2 cellular contexts compared by ENCODE assay signal in genomic region chr12:110934093-110934852, GRCh38.
TF ChIP-seq lines count a peak whose summit lies in the region.

No MANE protein-coding gene starts in this region.

TF ChIP-seq in GM23338, 12 proteins besides CTCF, POLR2A, EP300 and RAD21:
- TF ChIP-seq ZNF462 (CRISPR knock-in tag; IDR thresholded peaks at IDR 0.05) = no peak; the same call in 1 of the 2 replicates
- TF ChIP-seq ZNF114 (CRISPR knock-in tag; IDR thresholded peaks at IDR 0.05) = no peak
- TF ChIP-seq REST (IDR thresholded peaks at IDR 0.05; ENCODE audit: unreplicated experiment) = no peak
- no peak for TF ChIP-seq EZH2 (IDR thresholded peaks at IDR 0.05; ENCODE audit: low read depth, unreplicated experiment)
- no peak for TF ChIP-seq POLR2AphosphoS5 (IDR thresholded peaks at IDR 0.05; ENCODE audit: low read depth)
- TF ChIP-seq JUNB (IDR thresholded peaks at IDR 0.05; ENCODE audit: unreplicated experiment) = no peak
- TF ChIP-seq ETS1 (IDR thresholded peaks at IDR 0.05) = no peak

TF ChIP-seq in H1, 55 proteins besides CTCF, POLR2A, EP300 and RAD21:
- TF ChIP-seq CBX8 (IDR thresholded peaks at IDR 0.05; ENCODE audit: borderline replicate concordance, low read depth, low read length) (no peak), CREB1 (IDR thresholded peaks at IDR 0.05) (no peak), POLR2AphosphoS5 (IDR thresholded peaks at IDR 0.05; ENCODE audit: low read depth, low read length) (no peak), POU5F1 (IDR thresholded peaks at IDR 0.05; ENCODE audit: low read depth, low read length) (no peak), CBX5 (IDR thresholded peaks at IDR 0.05; ENCODE audit: low read depth, low read length) (no peak), SIRT6 (IDR thresholded peaks at IDR 0.05; ENCODE audit: low read length) (no peak), ASH2L (IDR thresholded peaks at IDR 0.05; ENCODE audit: low read length) (peak; percentile 52), TAF1 (IDR thresholded peaks at IDR 0.05; ENCODE audit: low read depth, low read length) (0 out of 2 replicates have a peak, but pooled peaks have one; percentile 4), RBBP5 (IDR thresholded peaks at IDR 0.05; ENCODE audit: borderline replicate concordance, low read depth, low read length) (no peak), NANOG (IDR thresholded peaks at IDR 0.05; ENCODE audit: insufficient read depth, low read depth, low read length, poor library complexity, severe bottlenecking) (no peak), TCF12 (IDR thresholded peaks at IDR 0.05; ENCODE audit: low read depth, low read length) (no peak), KDM5A (IDR thresholded peaks at IDR 0.05; ENCODE audit: low read length) (no peak), KDM1A (IDR thresholded peaks at IDR 0.05; ENCODE audit: borderline replicate concordance, low read length) (peak; percentile 72; the same call in 1 of the 2 replicates), TEAD4 (IDR thresholded peaks at IDR 0.05; ENCODE audit: low read depth, low read length) (peak; percentile 43; the same call in 1 of the 2 replicates), RNF2 (IDR thresholded peaks at IDR 0.05; ENCODE audit: borderline replicate concordance, low read depth, low read length, missing control alignments, poor library complexity, severe bottlenecking) (no peak), FOSL1 (IDR thresholded peaks at IDR 0.05; ENCODE audit: insufficient read depth, low read depth, low read length) (no peak), SRF (IDR thresholded peaks at IDR 0.05; ENCODE audit: low read depth, low read length) (no peak), SUZ12 (IDR thresholded peaks at IDR 0.05; ENCODE audit: low read length) (no peak), PHF8 (conservative IDR thresholded peaks at IDR 0.05; ENCODE audit: low read depth, low read length) (no peak), HDAC2 (IDR thresholded peaks at IDR 0.05; ENCODE audit: borderline replicate concordance in 1 of 2, low read depth in 2 of 2, low read length in 2 of 2) (no peak; a peak in 1 of 4 replicates), E2F6 (IDR thresholded peaks at IDR 0.05) (no peak), GTF2F1 (IDR thresholded peaks at IDR 0.05; ENCODE audit: borderline replicate concordance, low read depth, low read length) (no peak), SP4 (IDR thresholded peaks at IDR 0.05; ENCODE audit: low read length) (no peak), EGR1 (IDR thresholded peaks at IDR 0.05; ENCODE audit: borderline replicate concordance, low read depth, low read length) (no peak), EZH2 (IDR thresholded peaks at IDR 0.05; ENCODE audit: low read depth, low read length, severe bottlenecking) (no peak), MAFK (IDR thresholded peaks at IDR 0.05; ENCODE audit: low read depth, low read length) (no peak), HDAC6 (IDR thresholded peaks at IDR 0.05; ENCODE audit: low read depth, low read length) (no peak), MAX (IDR thresholded peaks at IDR 0.05) (peak; percentile 46; the same call in 1 of the 2 replicates), NRF1 (IDR thresholded peaks at IDR 0.05; ENCODE audit: low read depth, low read length) (no peak), BACH1 (IDR thresholded peaks at IDR 0.05; ENCODE audit: low read length) (no peak), ZNF274 (IDR thresholded peaks at IDR 0.05; ENCODE audit: borderline replicate concordance, extremely low read depth, low read length) (no peak), BCL11A (IDR thresholded peaks at IDR 0.05; ENCODE audit: low read depth in 2 of 2, low read length in 2 of 2) (no peak), TAF7 (optimal IDR thresholded peaks at IDR 0.05; ENCODE audit: borderline replicate concordance, low read depth, low read length) (no peak), GABPA (IDR thresholded peaks at IDR 0.05; ENCODE audit: borderline replicate concordance, insufficient read depth, low read length) (no peak), SIN3A (conservative IDR thresholded peaks at IDR 0.05 in 1 of 2, IDR thresholded peaks at IDR 0.05 in 1 of 2; ENCODE audit: low read depth in 1 of 2, low read length in 2 of 2) (no peak), SIX5 (IDR thresholded peaks at IDR 0.05; ENCODE audit: low read depth, low read length) (no peak), SP1 (IDR thresholded peaks at IDR 0.05; ENCODE audit: low read depth, low read length) (0 out of 2 replicates have a peak, but pooled peaks have one; percentile 36), CHD1 (IDR thresholded peaks at IDR 0.05; ENCODE audit: low read depth, low read length) (no peak), CHD2 (IDR thresholded peaks at IDR 0.05; ENCODE audit: low read length) (no peak), YY1 (IDR thresholded peaks at IDR 0.05; ENCODE audit: low read depth, low read length) (no peak), ATF2 (IDR thresholded peaks at IDR 0.05; ENCODE audit: low read length) (0 out of 2 replicates have a peak, but pooled peaks have one; percentile 43), KDM4A (IDR thresholded peaks at IDR 0.05; ENCODE audit: low read depth, low read length, severe bottlenecking) (no peak), CTBP2 (IDR thresholded peaks at IDR 0.05; ENCODE audit: borderline replicate concordance, insufficient read depth, insufficient read length, low read length) (no peak), JUND (IDR thresholded peaks at IDR 0.05; ENCODE audit: low read length) (peak; percentile 91), CHD7 (IDR thresholded peaks at IDR 0.05; ENCODE audit: insufficient replicate concordance, low read length) (no peak), TBP (IDR thresholded peaks at IDR 0.05; ENCODE audit: low read depth, low read length) (no peak)
